8 cellular contexts compared by ENCODE assay signal in the genomic region with DNA sequence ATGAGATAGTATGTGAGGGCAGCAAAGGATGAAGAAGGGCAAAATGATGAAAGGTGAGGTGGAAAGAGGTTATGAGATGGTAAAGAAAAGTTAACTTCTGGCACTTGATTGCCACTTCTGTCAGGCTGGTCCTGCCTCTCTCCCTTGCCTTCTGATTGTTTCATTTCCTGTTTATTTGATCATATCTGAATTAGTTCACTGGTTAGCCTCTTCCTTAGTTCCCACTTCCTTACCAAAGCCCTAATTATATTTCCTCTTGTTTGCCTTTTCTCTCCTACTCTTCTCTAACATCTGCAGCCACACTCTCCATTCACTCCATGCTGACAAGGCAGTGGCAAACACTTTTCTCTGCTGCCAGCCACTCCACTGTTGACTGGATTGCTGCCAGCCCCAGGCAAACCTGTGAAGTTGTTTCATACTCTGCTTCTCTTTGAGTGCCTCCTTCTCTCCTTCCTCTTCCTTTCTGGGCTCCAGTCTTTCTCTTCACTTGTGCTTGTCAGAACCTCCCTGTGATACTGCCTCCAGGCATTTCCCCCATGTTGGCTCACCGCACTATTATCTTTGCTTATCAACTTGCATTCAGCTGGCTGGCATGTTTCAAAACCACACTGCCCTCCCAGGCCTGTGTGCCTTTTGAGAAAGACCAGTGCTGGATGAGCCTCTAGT. TPM values are rescaled to one million over a fixed set of nuclear protein-coding genes. Genes with fewer than 3 reads are reported as not detected.
DNase-seq lines count a peak whose midpoint lies in the region; ATAC-seq and TF ChIP-seq lines count a peak whose summit lies in the region.

No MANE protein-coding gene starts in this region.

- no peaks in the 10 kb centered on the region for H3K27me3 ChIP-seq in lung (ENCODE audit: control insufficient read depth, insufficient read depth)

- H3K4me3 ChIP-seq in lung, result no peak overlapping the region

- ATAC-seq in lung (ENCODE audit: insufficient read depth, low FRiP score) (peak; percentile 66), GM18520 (IDR thresholded peaks at IDR 0.05; ENCODE audit: unreplicated experiment) (no peak), HG03460 (IDR thresholded peaks at IDR 0.05; ENCODE audit: unreplicated experiment) (no peak)

- peak overlapping the region in 1 of 2 donors; percentile 81 for H3K27ac ChIP-seq in lung (ENCODE audit: low read depth in 1 of 2, low read length in 1 of 2)

- DNase-seq in COLO829 (ENCODE audit: low spot score), result peak; percentile 35
- DNase-seq in NCI-H2196 treated with DMSO at 0.1 percent for 48 hours (lab: John Stamatoyannopoulos, UW; ENCODE audit: unreplicated experiment), result peak; percentile 48
- DNase-seq in astrocyte of the hippocampus (ENCODE audit: low read depth, low spot score), result peak; percentile 76
- peak; percentile 64 for DNase-seq in lung (ENCODE audit: low spot score)
- DNase-seq in NCI-H82 treated with DMSO at 0.1 percent for 48 hours (lab: John Stamatoyannopoulos, UW; ENCODE audit: unreplicated experiment), result no peak
- DNase-seq in activated CD4-positive, CD25-positive, alpha-beta regulatory T cell (lab: John Stamatoyannopoulos, UW), result no peak

- no peak for TF ChIP-seq CTCF in lung (IDR thresholded peaks at IDR 0.05; ENCODE audit: control extremely low read depth, extremely low read depth)

- H3K9me3 ChIP-seq in lung (ENCODE audit: control insufficient read depth in 2 of 2, insufficient read depth in 1 of 2, low read length in 1 of 2), result peaks cover 0 to 2% of the 10 kb centered on the region in 2 donors

- H3K36me3 ChIP-seq in lung (ENCODE audit: control insufficient read depth in 2 of 2, insufficient read depth in 2 of 2, low read length in 2 of 2), result peaks cover 26 to 31% of the 10 kb centered on the region in 2 donors

- 11 to 15% methylated on average over 1 of the region's 1 CpG for WGBS in lung, 2 donors

- peaks cover 4 to 12% of the 10 kb centered on the region in 2 donors for H3K4me1 ChIP-seq in lung (ENCODE audit: control insufficient read depth in 2 of 2, insufficient read depth in 2 of 2, low read length in 2 of 2)

RNA-seq across cellular contexts. Expression of a gene that starts 8.1 kb away (rescaled TPM):
- total RNA-seq in lung, result 10 to 100 TPM; 15.5 to 41.4 TPM
- polyA plus RNA-seq in lung, result 100 to 1,000 TPM in 1 of 2 donors, 10 to 100 TPM in 1; 32.7 to 119 TPM

RNA-seq across cellular contexts. Expression of a gene that starts 16.1 kb away (rescaled TPM):
- 10 to 100 TPM; 22.2 to 35.6 TPM for total RNA-seq in lung
- 10 to 100 TPM; 27.4 to 46.7 TPM for polyA plus RNA-seq in lung

RNA-seq across cellular contexts. Expression of a gene that starts 22.3 kb away (rescaled TPM):
- 100 to 1,000 TPM in 1 of 2 donors, 10 to 100 TPM in 1; 66.2 to 144 TPM for total RNA-seq in lung
- 100 to 1,000 TPM in 1 of 2 donors, 10 to 100 TPM in 1; 95.8 to 159 TPM for polyA plus RNA-seq in lung

RNA-seq across cellular contexts. Expression of a gene that starts 22.7 kb away (rescaled TPM):
- total RNA-seq in lung, result 10 to 100 TPM; 35.5 to 44.8 TPM
- 10 to 100 TPM; 43.5 to 54.1 TPM for polyA plus RNA-seq in lung

RNA-seq across cellular contexts. Expression of a gene that starts 28.0 kb away (rescaled TPM):
- 1 to 10 TPM in 1 of 2 donors, not detected in 1; 1.2 TPM for total RNA-seq in lung
- under 1 TPM in 1 of 2 donors, not detected in 1; 0.06 TPM for polyA plus RNA-seq in lung

Comparison
In these comparisons a context has a peak if more than half of its experiments do, and no peak if none do; other contexts are left out.
1. DNase-seq: peak in COLO829 (single experiment), NCI-H2196 treated with DMSO at 0.1 percent for 48 hours (single experiment), astrocyte of the hippocampus (single experiment) and lung (single experiment); none in NCI-H82 treated with DMSO at 0.1 percent for 48 hours (single experiment) and activated CD4-positive, CD25-positive, alpha-beta regulatory T cell (0 of 4).